Comparison of ENCODE assay signal across 8 cellular contexts in genomic region chr1:38860464-38860816, GRCh38. TPM values are rescaled to one million over a fixed set of nuclear protein-coding genes. Genes with fewer than 3 reads are reported as not detected.
DNase-seq lines count a peak whose midpoint lies in the region; ATAC-seq and TF ChIP-seq lines count a peak whose summit lies in the region.

No MANE protein-coding gene starts in this region.

- no peaks in the 10 kb centered on the region for H3K9me3 Mint-ChIP-seq in T-helper 2 cell treated with Interferon-gamma antibody and Interleukin-4, amounts not matched to agents 5 μg/mL and 100 μg/mL, for 36 hours
- H3K9me3 Mint-ChIP-seq in activated CD8-positive, alpha-beta T cell treated with anti-CD3 and anti-CD28 coated beads for 36 hours: no peaks in the 10 kb centered on the region

- TF ChIP-seq POLR2A in lower leg skin (IDR thresholded peaks at IDR 0.05): no peak

- intact Hi-C loops in activated CD8-positive, alpha-beta T cell treated with anti-CD3 and anti-CD28 coated beads for 36 hours (cut with micrococcal nuclease): no loop called here
- intact Hi-C loops in lower leg skin (cut with DNase I; ENCODE audit: low total_unique reads): no loop called here

- no peaks in the 10 kb centered on the region for H3K4me1 ChIP-seq in iPS-15b (ENCODE audit: control insufficient read depth, insufficient read depth, low read length)
- peaks cover 30% of the 10 kb centered on the region for H3K4me1 ChIP-seq in stomach smooth muscle (ENCODE audit: control insufficient read depth, insufficient read depth, low read length)

- TF ChIP-seq CTCF in activated CD8-positive, alpha-beta T cell treated with anti-CD3 and anti-CD28 coated beads for 36 hours (IDR thresholded peaks at IDR 0.05): no peak
- TF ChIP-seq CTCF in lower leg skin (IDR thresholded peaks at IDR 0.05): no peak

- no peak for ATAC-seq in activated CD8-positive, alpha-beta T cell treated with anti-CD3 and anti-CD28 coated beads for 36 hours

- no peak for DNase-seq in T-helper 2 cell treated with Interferon-gamma antibody and Interleukin-4, amounts not matched to agents 5 μg/mL and 100 μg/mL, for 36 hours (ENCODE audit: low spot score)
- DNase-seq in T-helper 2 cell (no peak), HCEC 1CT (no peak), RPMI8226 (no peak), lower leg skin (ENCODE audit: low spot score in 2 of 2) (no peak)
- no peak for DNase-seq in activated CD8-positive, alpha-beta T cell treated with anti-CD3 and anti-CD28 coated beads for 36 hours

- CTCF ChIA-PET in activated CD8-positive, alpha-beta T cell treated with anti-CD3 and anti-CD28 coated beads for 36 hours (lab: Charles Lee): interaction anchor here (0.6 kb wide), 1 partner anchor 13 kb away, joined by 3 read pairs; the partner anchor contains the start of gene MYCBP

- H3K27me3 ChIP-seq in iPS-15b (ENCODE audit: control insufficient read depth, insufficient read depth, low read length): no peaks in the 10 kb centered on the region
- H3K27me3 ChIP-seq in stomach smooth muscle (ENCODE audit: control insufficient read depth in 1 of 2, insufficient read depth in 2 of 2, low read length in 2 of 2): no peaks in the 10 kb centered on the region

- peak overlapping the region; percentile 86 for H3K27ac Mint-ChIP-seq in T-helper 2 cell treated with Interferon-gamma antibody and Interleukin-4, amounts not matched to agents 5 μg/mL and 100 μg/mL, for 36 hours
- peak overlapping the region; percentile 44 for H3K27ac Mint-ChIP-seq in activated CD8-positive, alpha-beta T cell treated with anti-CD3 and anti-CD28 coated beads for 36 hours

- no peaks in the 10 kb centered on the region for H3K27me3 Mint-ChIP-seq in T-helper 2 cell treated with Interferon-gamma antibody and Interleukin-4, amounts not matched to agents 5 μg/mL and 100 μg/mL, for 36 hours (ENCODE audit: low read depth)
- no peaks in the 10 kb centered on the region for H3K27me3 Mint-ChIP-seq in activated CD8-positive, alpha-beta T cell treated with anti-CD3 and anti-CD28 coated beads for 36 hours

- peak overlapping the region; percentile 49 for H3K27ac ChIP-seq in stomach smooth muscle (ENCODE audit: low read length)

- H3K36me3 Mint-ChIP-seq in T-helper 2 cell treated with Interferon-gamma antibody and Interleukin-4, amounts not matched to agents 5 μg/mL and 100 μg/mL, for 36 hours (ENCODE audit: low read depth): peaks cover 20% of the 10 kb centered on the region
- peaks cover 16% of the 10 kb centered on the region for H3K36me3 Mint-ChIP-seq in activated CD8-positive, alpha-beta T cell treated with anti-CD3 and anti-CD28 coated beads for 36 hours (ENCODE audit: low read depth)

- H3K4me3 ChIP-seq in iPS-15b (ENCODE audit: low read depth, low read length): peak overlapping the region; percentile 99
- H3K4me3 ChIP-seq in stomach smooth muscle (ENCODE audit: low read length in 2 of 2): peak overlapping the region; percentile 100
- no peak overlapping the region for H3K4me3 ChIP-seq in lower leg skin (ENCODE audit: low read depth, poor library complexity, severe bottlenecking)

- no peaks in the 10 kb centered on the region for H3K9me3 ChIP-seq in iPS-15b (ENCODE audit: control insufficient read depth, insufficient read depth, low read length)
- H3K9me3 ChIP-seq in stomach smooth muscle (ENCODE audit: control insufficient read depth in 2 of 2, low read length in 2 of 2): no peaks in the 10 kb centered on the region

- H3K4me1 Mint-ChIP-seq in T-helper 2 cell treated with Interferon-gamma antibody and Interleukin-4, amounts not matched to agents 5 μg/mL and 100 μg/mL, for 36 hours (ENCODE audit: low read depth): peaks cover 26% of the 10 kb centered on the region
- peaks cover 37% of the 10 kb centered on the region for H3K4me1 Mint-ChIP-seq in activated CD8-positive, alpha-beta T cell treated with anti-CD3 and anti-CD28 coated beads for 36 hours (ENCODE audit: low read depth)

- H3K36me3 ChIP-seq in iPS-15b (ENCODE audit: control insufficient read depth, insufficient read depth, low read length) (peaks cover 7% of the 10 kb centered on the region), stomach smooth muscle (ENCODE audit: control insufficient read depth in 2 of 2, insufficient read depth in 2 of 2, low read length in 2 of 2) (peaks cover 4 to 14% of the 10 kb centered on the region in 2 donors)

- peak overlapping the region; percentile 98 for H3K4me3 Mint-ChIP-seq in T-helper 2 cell treated with Interferon-gamma antibody and Interleukin-4, amounts not matched to agents 5 μg/mL and 100 μg/mL, for 36 hours
- peak overlapping the region; percentile 86 for H3K4me3 Mint-ChIP-seq in activated CD8-positive, alpha-beta T cell treated with anti-CD3 and anti-CD28 coated beads for 36 hours

- WGBS in lower leg skin, 2 donors: 5 to 7% methylated on average over 6 of the region's 6 CpGs

- H3K9ac ChIP-seq in iPS-15b (ENCODE audit: low read depth, low read length) (peak overlapping the region; percentile 85), stomach smooth muscle (ENCODE audit: low read length in 2 of 2) (peak overlapping the region; percentile 96)

- POLR2A ChIA-PET in activated CD8-positive, alpha-beta T cell treated with anti-CD3 and anti-CD28 coated beads for 36 hours (lab: Charles Lee): no interaction called here

RNA-seq across cellular contexts. Expression of gene RRAGC, which starts 0.9 kb away (rescaled TPM):
- total RNA-seq in activated CD8-positive, alpha-beta T cell treated with anti-CD3 and anti-CD28 coated beads for 36 hours: 1 to 10 TPM; 8.2 to 9.1 TPM
- 10 to 100 TPM; 19.5 to 27.7 (median 21.6) TPM for total RNA-seq in lower leg skin

RNA-seq across cellular contexts. Expression of gene MYCBP, which starts 12.7 kb away (rescaled TPM):
- 10 to 100 TPM; 45.6 to 46.4 TPM for total RNA-seq in activated CD8-positive, alpha-beta T cell treated with anti-CD3 and anti-CD28 coated beads for 36 hours
- total RNA-seq in lower leg skin: 10 to 100 TPM; 14.6 to 27.3 (median 16.6) TPM

RNA-seq across cellular contexts. Expression of gene GJA9, which starts 20.9 kb away (rescaled TPM):
- not detected for total RNA-seq in activated CD8-positive, alpha-beta T cell treated with anti-CD3 and anti-CD28 coated beads for 36 hours
- total RNA-seq in lower leg skin: under 1 TPM in 3 of 4 donors, not detected in 1; 0.19 to 0.89 (median 0.22) TPM
